ENCODE assay signal across 24 cellular contexts in the genomic region with DNA sequence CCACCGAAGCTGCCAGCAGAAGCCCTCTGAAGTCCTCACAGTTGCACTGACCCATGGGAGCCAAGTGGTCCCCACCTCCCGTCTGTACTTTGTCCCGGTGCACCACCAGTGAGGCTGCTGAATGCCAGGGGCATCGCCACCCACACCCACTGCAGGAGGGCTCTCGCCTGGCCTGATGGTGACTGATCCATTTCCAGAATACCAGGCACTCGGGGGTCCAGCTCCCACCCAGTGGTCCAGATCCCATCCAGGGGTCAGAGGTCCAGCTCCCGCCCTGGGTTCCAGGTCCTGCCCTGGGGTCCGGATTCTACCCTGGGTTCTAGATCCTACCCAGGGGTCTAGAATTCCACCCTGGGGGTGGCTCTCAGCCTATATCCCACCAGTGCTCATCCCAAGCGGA.
"Had no signal": no experiment of that assay in that cellular context is flagged by ENCODE, and none has a peak within 500 bp of the region (broad histone marks: within the 10 kb centered on the region; RNA-seq: fewer than 3 reads in every experiment).

No MANE protein-coding gene starts in this region.

- H3K27me3 ChIP-seq: heart right ventricle, hepatocyte, tibial nerve, uterus had no signal

- H3K4me1 ChIP-seq: heart right ventricle, left lung, lower lobe of right lung, parathyroid adenoma, tibial nerve, uterus had no signal

- H3K36me3 ChIP-seq: heart right ventricle, left lung, lower lobe of right lung, tibial nerve, uterus had no signal

- H3K4me3 ChIP-seq: heart right ventricle, hepatocyte, left lung, lower lobe of right lung, tibial nerve, uterus had no signal

- FAIRE-seq: keratinocyte, small intestine had no signal

- H3K27ac ChIP-seq: heart right ventricle, hepatocyte, left lung, lower lobe of right lung, parathyroid adenoma, tibial nerve, uterus had no signal

- ATAC-seq: heart right ventricle; left colon; left lung; lower lobe of right lung; naive thymus-derived CD8-positive, alpha-beta T cell; right cardiac atrium; sciatic nerve; stimulated activated memory B cell treated with anti-CD40 and anti-IgM and Interleukin-4, amounts not matched to agents 10 μg/mL and 1 μg/mL and 100 μg/mL, for 72 hours; stimulated activated naive CD8-positive, alpha-beta T cell treated with anti-CD3 and anti-CD28 coated beads, Interleukin-15, amount 100 ng/mL, for 72 hours had no signal

- H3K9ac ChIP-seq: parathyroid adenoma had no signal

- DNase-seq: heart right ventricle; left colon; lower lobe of right lung; mammary epithelial cell; mesenchymal stem cell; occipital lobe; right cardiac atrium; small intestine; stimulated activated CD4-positive, alpha-beta T cell treated with anti-CD3 and anti-CD28 coated beads, Interleukin-1b, Interleukin-23, amount 100 ng/mL, for 48 hours; stimulated activated CD4-positive, alpha-beta T cell treated with anti-CD3 and anti-CD28 coated beads, Interleukin-2, amount 100 ng/mL, for 48 hours; stimulated activated CD4-positive, alpha-beta T cell treated with anti-CD3 and anti-CD28 coated beads, Interleukin-4, amount 100 ng/mL, for 4 hours; stimulated activated CD8-positive, alpha-beta memory T cell treated with anti-CD3 and anti-CD28 coated beads, Interleukin-4, amount 100 ng/mL, for 48 hours; stimulated activated naive CD4-positive, alpha-beta T cell treated with Interleukin-2 at 50 U/mL for 16 hours; stimulated activated naive CD8-positive, alpha-beta T cell treated with anti-CD3 and anti-CD28 coated beads, Interleukin-15, amount 100 ng/mL, for 72 hours; substantia nigra; uterus had no signal
